18 cellular contexts compared by ENCODE assay signal in the genomic region with DNA sequence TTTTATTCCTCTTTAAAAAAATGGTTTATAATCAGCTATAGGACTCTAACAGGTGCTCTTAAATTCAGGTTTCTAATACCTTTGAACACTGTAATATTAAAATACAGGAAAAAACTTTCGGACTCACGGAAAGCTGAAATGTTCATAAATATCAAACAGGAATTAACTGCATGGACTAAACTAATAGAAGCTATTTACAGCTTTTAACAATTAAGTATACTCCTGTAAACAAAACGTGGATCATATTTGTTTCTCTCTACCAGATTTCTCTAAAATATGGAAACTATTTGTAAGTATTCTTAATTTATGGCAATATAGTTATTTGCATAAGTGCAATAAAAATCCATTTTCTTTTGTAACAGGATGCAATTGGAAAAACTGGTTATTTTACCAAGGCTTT.
A peak's percentile ranks its signal among the peaks of the same experiment; 100 is the strongest.
DNase-seq lines count a peak whose midpoint lies in the region; ATAC-seq and TF ChIP-seq lines count a peak whose summit lies in the region.
"Had no signal": no experiment of that assay in that cellular context is flagged by ENCODE, and none has a peak within 500 bp of the region (broad histone marks: within the 10 kb centered on the region; RNA-seq: fewer than 3 reads in every experiment).

No MANE protein-coding gene starts in this region.

- H3K4me1 Mint-ChIP-seq in endodermal cell = no peaks in the 10 kb centered on the region
- H3K4me1 Mint-ChIP-seq: CD8-positive, alpha-beta memory T cell had no signal

- WGBS in endodermal cell (ENCODE audit: insufficient coverage in 1 of 2, insufficient read length in 1 of 2), 2 experiments = 36 to 50% methylated on average over 2 of the region's 3 CpGs

- intact Hi-C loops in OCI-LY7 (cut with micrococcal nuclease; ENCODE audit: unreplicated experiment) = no loop called here

- H3K36me3 Mint-ChIP-seq in endodermal cell (ENCODE audit: low read depth) = peaks cover 17% of the 10 kb centered on the region

- TF ChIP-seq CTCF in OCI-LY7 (conservative IDR thresholded peaks at IDR 0.05; ENCODE audit: low read length) = no peak
- TF ChIP-seq CTCF in endodermal cell (conservative IDR thresholded peaks at IDR 0.05) = no peak

- H2AFZ ChIP-seq in OCI-LY7 (ENCODE audit: low read length) = no peak overlapping the region
- H2AFZ ChIP-seq: GM23248 had no signal

- no peak overlapping the region for H3K4me3 Mint-ChIP-seq in endodermal cell
- H3K4me3 Mint-ChIP-seq: CD8-positive, alpha-beta memory T cell had no signal

- no peak overlapping the region for H3K9ac ChIP-seq in endodermal cell (ENCODE audit: extremely low read depth, low read length, poor library complexity, severe bottlenecking)
- H3K9ac ChIP-seq: BLaER1, GM23248 had no signal

- H3K9me3 Mint-ChIP-seq in endodermal cell = peaks cover 92% of the 10 kb centered on the region

- CTCF ChIA-PET in OCI-LY7 (lab: Charles Lee; ENCODE audit: unreplicated experiment) = no interaction called here

- H3K4me3 ChIP-seq in OCI-LY7 (ENCODE audit: low read depth, low read length, poor library complexity, severe bottlenecking) = no peak overlapping the region
- H3K4me3 ChIP-seq in endodermal cell (ENCODE audit: low read length) = peak overlapping the region; percentile 62
- H3K4me3 ChIP-seq: BLaER1, GM23248 had no signal

- no peaks in the 10 kb centered on the region for H3K79me2 ChIP-seq in OCI-LY7 (ENCODE audit: insufficient read depth, low read depth, low read length)

- H3K9me3 ChIP-seq in OCI-LY7 (ENCODE audit: low read length) (peaks cover 58% of the 10 kb centered on the region), endodermal cell (ENCODE audit: control insufficient read depth, low read length) (peaks cover 95% of the 10 kb centered on the region)

- no TSS peak for BruUV-seq in OCI-LY7 (replicated peaks; lab: Mats Ljungman, UMichigan)

- peak; percentile 14 for DNase-seq in NCI-H1694 treated with DMSO at 0.1 percent for 48 hours (lab: John Stamatoyannopoulos, UW)
- DNase-seq in NCI-H1694 (lab: John Stamatoyannopoulos, UW) = no peak
- DNase-seq in OCI-LY7 (ENCODE audit: low spot score) = peak; percentile 34
- DNase-seq in endodermal cell = no peak
- no peak for DNase-seq in iPS-NIHi11 (ENCODE audit: low spot score)
- DNase-seq in NCI-H524 treated with DMSO at 0.1 percent for 48 hours (lab: John Stamatoyannopoulos, UW) = no peak
- DNase-seq: 8988T; AML-193; Caco-2; CD8-positive, alpha-beta memory T cell; DMS79 treated with DMSO at 0.1 percent for 48 hours; EL; GF-D8; GM23248 had no signal

- POLR2A ChIA-PET in OCI-LY7 (lab: Charles Lee) = interaction anchor here (0.7 kb wide), 1 partner anchor 618 kb away, joined by 3 read pairs; no protein-coding TSS in a partner anchor

- no peak overlapping the region for H3K27ac Mint-ChIP-seq in endodermal cell
- H3K27ac Mint-ChIP-seq: CD8-positive, alpha-beta memory T cell had no signal

- H3K4me1 ChIP-seq in OCI-LY7 (ENCODE audit: insufficient read depth, low read length, poor library complexity, severe bottlenecking) = no peaks in the 10 kb centered on the region
- H3K4me1 ChIP-seq in endodermal cell (ENCODE audit: control insufficient read depth, insufficient read depth, low read length) = no peaks in the 10 kb centered on the region

- ATAC-seq in HG02840 (IDR thresholded peaks at IDR 0.05; ENCODE audit: low FRiP score, unreplicated experiment) (no peak), GM21528 (IDR thresholded peaks at IDR 0.05; ENCODE audit: low FRiP score, unreplicated experiment) (no peak)
- ATAC-seq: HCT116 had no signal

- no peak overlapping the region for H3K4me2 ChIP-seq in OCI-LY7 (ENCODE audit: low read length)
- H3K4me2 ChIP-seq: BLaER1 had no signal

- no peaks in the 10 kb centered on the region for H3K9me2 ChIP-seq in OCI-LY7 (ENCODE audit: insufficient read depth, low read length)

- H3K27me3 Mint-ChIP-seq in endodermal cell (ENCODE audit: insufficient read depth) = no peaks in the 10 kb centered on the region
- H3K27me3 Mint-ChIP-seq: CD8-positive, alpha-beta memory T cell had no signal

- no peaks in the 10 kb centered on the region for H4K20me1 ChIP-seq in OCI-LY7 (ENCODE audit: insufficient read depth, low read length)
- H4K20me1 ChIP-seq: BLaER1 had no signal

- no peaks in the 10 kb centered on the region for H3K27me3 ChIP-seq in endodermal cell (ENCODE audit: control insufficient read depth, insufficient read depth, low read length, poor library complexity, severe bottlenecking)
- H3K27me3 ChIP-seq: BLaER1 had no signal

- H3K27ac ChIP-seq in OCI-LY7 (ENCODE audit: low read depth, low read length, poor library complexity, severe bottlenecking) (no peak overlapping the region), endodermal cell (ENCODE audit: low read depth, low read length) (no peak overlapping the region)
- H3K27ac ChIP-seq: BLaER1, GM23248 had no signal

- H3K36me3 ChIP-seq in OCI-LY7 (ENCODE audit: insufficient read depth, low read length) (no peaks in the 10 kb centered on the region; the same call in 1 of the 2 replicates), endodermal cell (ENCODE audit: control insufficient read depth, insufficient read depth, low read length) (no peaks in the 10 kb centered on the region)
- H3K36me3 ChIP-seq: BLaER1 had no signal

Comparison
In these comparisons a context has a peak if more than half of its experiments do, and no peak if none do; other contexts are left out.
1. DNase-seq: peak in NCI-H1694 treated with DMSO at 0.1 percent for 48 hours (single experiment) and OCI-LY7 (single experiment); none in NCI-H1694 (single experiment), endodermal cell (single experiment), iPS-NIHi11 (single experiment) and NCI-H524 treated with DMSO at 0.1 percent for 48 hours (single experiment).